Comparison of ENCODE assay signal across 8 cellular contexts in the genomic region with DNA sequence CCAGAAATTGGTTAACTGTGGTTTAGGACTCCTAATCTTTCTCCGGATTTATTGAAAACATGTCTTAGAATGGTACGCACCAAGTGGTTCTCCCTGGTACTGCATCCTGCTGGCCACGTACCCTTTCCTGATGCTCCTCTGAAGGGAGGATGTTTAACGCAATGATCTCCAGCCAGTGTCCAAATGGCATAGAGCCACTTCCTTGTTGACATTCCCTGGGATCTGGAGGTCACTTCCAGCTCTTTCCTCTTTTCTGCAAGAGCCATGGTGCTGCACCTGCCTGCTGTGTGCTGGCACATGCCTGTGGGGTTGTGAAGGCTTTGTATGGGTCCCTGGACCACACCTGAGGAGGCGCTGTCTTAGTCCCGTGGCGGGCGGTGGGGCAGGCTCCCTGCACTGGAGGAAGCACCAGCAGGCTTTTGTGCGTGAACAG. TPM values are rescaled to one million over a fixed set of nuclear protein-coding genes. Genes with fewer than 3 reads are reported as not detected.
A peak's percentile ranks its signal among the peaks of the same experiment; 100 is the strongest.
DNase-seq lines count a peak whose midpoint lies in the region; ATAC-seq and TF ChIP-seq lines count a peak whose summit lies in the region.

No MANE protein-coding gene starts in this region.

- H3K27me3 ChIP-seq in neutrophil (no peaks in the 10 kb centered on the region), aorta (ENCODE audit: control insufficient read depth in 1 of 2, insufficient read depth in 2 of 2, low read length in 1 of 2) (no peaks in the 10 kb centered on the region)

- no peak overlapping the region for H3K4me3 ChIP-seq in neutrophil (ENCODE audit: low read depth in 1 of 2, low read length in 1 of 2)
- no peak overlapping the region for H3K4me3 ChIP-seq in aorta (ENCODE audit: low read length in 2 of 2)

- H3K4me1 ChIP-seq in neutrophil (ENCODE audit: control insufficient read depth in 1 of 2, insufficient read depth in 1 of 2, low read depth in 1 of 2, low read length in 1 of 2) (peaks cover 15 to 29% of the 10 kb centered on the region in 2 experiments), aorta (ENCODE audit: control insufficient read depth in 1 of 2, insufficient read depth in 2 of 2, low read length in 2 of 2) (peaks cover 3 to 11% of the 10 kb centered on the region in 2 donors)

- H3K27ac ChIP-seq in neutrophil (no peak overlapping the region), aorta (ENCODE audit: low read depth in 1 of 2, low read length in 2 of 2) (no peak overlapping the region)

- H3K9me3 ChIP-seq in neutrophil (no peaks in the 10 kb centered on the region), aorta (ENCODE audit: control insufficient read depth, low read length) (no peaks in the 10 kb centered on the region)

- H3K4me3 Mint-ChIP-seq in central memory CD8-positive, alpha-beta T cell: no peak overlapping the region

- DNase-seq in DMS53 (lab: John Stamatoyannopoulos, UW): peak; percentile 79
- DNase-seq in M059J (ENCODE audit: low read depth): peak; percentile 22
- no peak for DNase-seq in central memory CD8-positive, alpha-beta T cell (ENCODE audit: low spot score in 2 of 2)
- DNase-seq in retina: no peak
- DNase-seq in mucosa of gallbladder (ENCODE audit: low spot score): no peak
- DNase-seq in aorta: no peak

- peak; percentile 32 for TF ChIP-seq CTCF in neutrophil (IDR thresholded peaks at IDR 0.05)

- peaks cover 68% of the 10 kb centered on the region for H3K4me1 Mint-ChIP-seq in central memory CD8-positive, alpha-beta T cell

- WGBS in aorta, 2 donors: 75 to 78% methylated on average over 9 of the region's 9 CpGs

- H3K9me3 Mint-ChIP-seq in central memory CD8-positive, alpha-beta T cell: no peaks in the 10 kb centered on the region

- no peaks in the 10 kb centered on the region for H3K27me3 Mint-ChIP-seq in central memory CD8-positive, alpha-beta T cell

- intact Hi-C loops in aorta (cut with DNase I): no loop called here

- ATAC-seq in central memory CD8-positive, alpha-beta T cell (replicated peaks; ENCODE audit: extremely low read depth, poor library complexity, severe bottlenecking): no peak
- no peak for ATAC-seq in HG03095 (IDR thresholded peaks at IDR 0.05; ENCODE audit: unreplicated experiment)
- no peak for ATAC-seq in aorta (ENCODE audit: low FRiP score)

- H3K27ac Mint-ChIP-seq in central memory CD8-positive, alpha-beta T cell (ENCODE audit: low read depth): peak overlapping the region; percentile 38

- H3K36me3 ChIP-seq in neutrophil (peaks cover 4% of the 10 kb centered on the region), aorta (ENCODE audit: control insufficient read depth in 1 of 2, insufficient read depth in 2 of 2, low read length in 1 of 2) (no peaks in the 10 kb centered on the region)

- peaks cover 5% of the 10 kb centered on the region for H3K36me3 Mint-ChIP-seq in central memory CD8-positive, alpha-beta T cell (ENCODE audit: insufficient read depth)

RNA-seq across cellular contexts. Expression of gene GALNT2, which starts 53.9 kb away (rescaled TPM):
- total RNA-seq in M059J (2014; rRNA removed; shearing (Covaris generic)): 39.0 and 65.1 TPM in 2 replicates
- total RNA-seq in mucosa of gallbladder (72.2 TPM), aorta (100 to 1,000 TPM; 109 to 116 TPM)
- polyA plus RNA-seq in aorta: 100 to 1,000 TPM in 1 of 2 donors, 10 to 100 TPM in 1; 29.1 to 101 TPM

Comparison
In these comparisons a context has a peak if more than half of its experiments do, and no peak if none do; other contexts are left out.
1. DNase-seq: peak in DMS53 (single experiment) and M059J (single experiment); none in central memory CD8-positive, alpha-beta T cell (0 of 2), retina (single experiment), mucosa of gallbladder (single experiment) and aorta (0 of 2).